Comparison of ENCODE assay signal across 16 cellular contexts in genomic region chr7:111750168-111750715, GRCh38.
"Had no signal": no experiment of that assay in that cellular context is flagged by ENCODE, and none has a peak within 500 bp of the region (broad histone marks: within the 10 kb centered on the region; RNA-seq: fewer than 3 reads in every experiment).

No MANE protein-coding gene starts in this region.

- DNase-seq: activated CD4-positive, alpha-beta T cell treated with anti-CD3 and anti-CD28 coated beads, Interleukin-2, amount 50 U/mL, for 48 hours; activated gamma-delta T cell; adrenal gland; endodermal cell; foreskin melanocyte; kidney glomerular epithelial cell; sigmoid colon; spleen; stimulated activated CD8-positive, alpha-beta memory T cell treated with anti-CD3 and anti-CD28 coated beads, Interleukin-4, amount 100 ng/mL, for 48 hours; stimulated activated naive CD4-positive, alpha-beta T cell; upper lobe of right lung had no signal

- H3K9me3 ChIP-seq: adrenal gland, neutrophil, sigmoid colon, spleen, upper lobe of right lung had no signal

- H3K4me1 Mint-ChIP-seq: activated naive CD4-positive, alpha-beta T cell treated with anti-CD3 and anti-CD28 coated beads, Interleukin-2, amount 50 U/mL, for 24 hours had no signal

- H3K4me1 ChIP-seq: adrenal gland, parathyroid adenoma, sigmoid colon, spleen had no signal

- H3K4me3 Mint-ChIP-seq: activated naive CD4-positive, alpha-beta T cell treated with anti-CD3 and anti-CD28 coated beads, Interleukin-2, amount 50 U/mL, for 24 hours; endodermal cell; natural killer cell treated with Interleukin-12 subunit alpha and Interleukin-12 subunit beta and Interleukin-15 and Interleukin-18, amount 100 ng/mL, for 72 hours had no signal

- H3K79me2 ChIP-seq: parathyroid adenoma had no signal

- H3K4me3 ChIP-seq: adrenal gland, sigmoid colon, spleen, upper lobe of right lung had no signal

- H3K36me3 Mint-ChIP-seq: activated naive CD4-positive, alpha-beta T cell treated with anti-CD3 and anti-CD28 coated beads, Interleukin-2, amount 50 U/mL, for 24 hours; natural killer cell treated with Interleukin-12 subunit alpha and Interleukin-12 subunit beta and Interleukin-15 and Interleukin-18, amount 100 ng/mL, for 72 hours had no signal

- ATAC-seq: natural killer cell treated with Interleukin-12 subunit alpha and Interleukin-12 subunit beta and Interleukin-15 and Interleukin-18, amount 100 ng/mL, for 72 hours; upper lobe of right lung had no signal

- H3K27ac ChIP-seq: adrenal gland, epithelial cell of prostate, neutrophil, parathyroid adenoma, sigmoid colon, spleen, upper lobe of right lung had no signal

- H3K9me3 Mint-ChIP-seq: activated naive CD4-positive, alpha-beta T cell treated with anti-CD3 and anti-CD28 coated beads, Interleukin-2, amount 50 U/mL, for 24 hours; endodermal cell; natural killer cell treated with Interleukin-12 subunit alpha and Interleukin-12 subunit beta and Interleukin-15 and Interleukin-18, amount 100 ng/mL, for 72 hours had no signal

- H3K27me3 ChIP-seq: adrenal gland, neutrophil, sigmoid colon, spleen, upper lobe of right lung had no signal

- H3K27ac Mint-ChIP-seq: activated naive CD4-positive, alpha-beta T cell treated with anti-CD3 and anti-CD28 coated beads, Interleukin-2, amount 50 U/mL, for 24 hours; endodermal cell; natural killer cell treated with Interleukin-12 subunit alpha and Interleukin-12 subunit beta and Interleukin-15 and Interleukin-18, amount 100 ng/mL, for 72 hours had no signal

- H3K9ac ChIP-seq: parathyroid adenoma had no signal

- H3K36me3 ChIP-seq: adrenal gland, neutrophil, spleen had no signal
